Comparison of ENCODE assay signal across 21 cellular contexts in the genomic region with DNA sequence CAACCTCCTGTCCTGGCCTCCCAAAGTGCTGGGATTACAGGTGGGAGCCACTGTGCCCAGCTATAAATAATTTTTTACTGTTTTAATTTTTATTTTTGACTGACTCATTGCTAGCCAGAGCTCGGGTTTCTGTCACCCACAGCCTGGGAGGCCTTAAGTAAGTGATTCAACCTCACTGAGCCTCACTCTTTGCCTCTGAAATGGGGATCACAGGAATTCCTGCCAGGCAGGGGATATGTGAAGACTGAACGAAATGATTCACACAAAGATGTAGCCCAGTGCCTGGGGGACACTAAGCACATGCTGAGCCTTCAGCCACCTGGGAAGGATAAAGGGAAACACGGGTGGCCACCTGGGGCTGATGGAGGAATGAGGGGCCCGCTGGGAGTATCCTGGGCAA. TPM values are rescaled to one million over a fixed set of nuclear protein-coding genes. Genes with fewer than 3 reads are reported as not detected.
DNase-seq lines count a peak whose midpoint lies in the region; ATAC-seq, FAIRE-seq and TF ChIP-seq lines count a peak whose summit lies in the region.
"Had no signal": no experiment of that assay in that cellular context is flagged by ENCODE, and none has a peak within 500 bp of the region (broad histone marks: within the 10 kb centered on the region; RNA-seq: fewer than 3 reads in every experiment).

No MANE protein-coding gene starts in this region.

- H3K27ac ChIP-seq in smooth muscle cell (ENCODE audit: low read depth) = peak overlapping the region; percentile 29
- H3K27ac ChIP-seq in gastroesophageal sphincter = no peak overlapping the region
- H3K27ac ChIP-seq: BLaER1, parathyroid adenoma, SK-N-MC, thyroid gland had no signal

- no peak for ATAC-seq in gastroesophageal sphincter
- ATAC-seq: left colon had no signal

- peaks cover 5% of the 10 kb centered on the region for H3K4me1 ChIP-seq in smooth muscle cell (ENCODE audit: low read depth)
- H3K4me1 ChIP-seq in gastroesophageal sphincter = peaks cover 0 to 29% (median 11%) of the 10 kb centered on the region in 3 donors

- no peak for TF ChIP-seq EP300 in gastroesophageal sphincter (IDR thresholded peaks at IDR 0.05)

- H3K9me3 ChIP-seq in smooth muscle cell (replicated peaks; ENCODE audit: low read depth) (no peaks in the 10 kb centered on the region), gastroesophageal sphincter (no peaks in the 10 kb centered on the region)
- H3K9me3 ChIP-seq: BLaER1, thyroid gland had no signal

- no peak for FAIRE-seq in GM12891 (lab: Jason Lieb, UNC)
- FAIRE-seq: GM18507, HTR-8/SVneo, small intestine had no signal

- no peak overlapping the region for H3K9ac ChIP-seq in smooth muscle cell (ENCODE audit: low read depth)
- H3K9ac ChIP-seq: BLaER1, parathyroid adenoma had no signal

- 48% methylated on average over 4 of the region's 4 CpGs for WGBS in smooth muscle cell (ENCODE audit: low lambda C conversion rate)
- 82% methylated on average over 4 of the region's 4 CpGs; no CpG with 5 or more reads in 1 of the 2 donors for whole genome bisulfite sequencing in gastroesophageal sphincter (ENCODE audit: low coverage in 1 of 2), 2 donors

- H3K36me3 ChIP-seq in smooth muscle cell (ENCODE audit: low read depth) (no peaks in the 10 kb centered on the region), gastroesophageal sphincter (no peaks in the 10 kb centered on the region)
- H3K36me3 ChIP-seq: BLaER1, thyroid gland had no signal

- no peak overlapping the region for H3K4me2 ChIP-seq in smooth muscle cell
- H3K4me2 ChIP-seq: BLaER1 had no signal

- H3K27me3 ChIP-seq in smooth muscle cell (ENCODE audit: low read depth) (no peaks in the 10 kb centered on the region), gastroesophageal sphincter (no peaks in the 10 kb centered on the region)
- H3K27me3 ChIP-seq: BLaER1, thyroid gland had no signal

- peaks cover 15% of the 10 kb centered on the region for H3F3A ChIP-seq in smooth muscle cell (ENCODE audit: low read depth)

- no peaks in the 10 kb centered on the region for H4K20me1 ChIP-seq in smooth muscle cell (ENCODE audit: low read depth)

- no peaks in the 10 kb centered on the region for H3K79me2 ChIP-seq in smooth muscle cell (ENCODE audit: low read depth)
- H3K79me2 ChIP-seq: parathyroid adenoma had no signal

- no peak for TF ChIP-seq CTCF in fibroblast of pulmonary artery (IDR thresholded peaks at IDR 0.05; ENCODE audit: low read length, missing control alignments)
- TF ChIP-seq CTCF in smooth muscle cell (IDR thresholded peaks at IDR 0.05; ENCODE audit: borderline replicate concordance, insufficient read depth, poor library complexity, severe bottlenecking) = no peak
- no peak for TF ChIP-seq CTCF in gastroesophageal sphincter (IDR thresholded peaks at IDR 0.05)

- H3K4me3 ChIP-seq in fibroblast of pulmonary artery (replicated peaks; ENCODE audit: low read depth, low read length) (no peak overlapping the region), smooth muscle cell (no peak overlapping the region), gastroesophageal sphincter (no peak overlapping the region)
- H3K4me3 ChIP-seq: BLaER1, SK-N-MC, thyroid gland had no signal

- peak; percentile 39 for DNase-seq in HS-5 (ENCODE audit: low read depth)
- DNase-seq in amniotic epithelial cell (ENCODE audit: low read depth) = peak; percentile 71
- DNase-seq in fibroblast of pulmonary artery (ENCODE audit: low read depth) = peak; percentile 13
- no peak for DNase-seq in smooth muscle cell (lab: John Stamatoyannopoulos, UW; ENCODE audit: unreplicated experiment)
- DNase-seq in GM12891 (ENCODE audit: insufficient read length, low spot score) = no peak
- DNase-seq in germinal center (ENCODE audit: low spot score) = no peak
- DNase-seq: activated T-cell treated with anti-CD3 and anti-CD28 coated beads, Interleukin-2, amount 50 U/mL, for 1 hour; hypothalamus; left colon; MM.1S; NCI-H187; NCI-H510A treated with DMSO at 0.1 percent for 48 hours; small intestine; thyroid gland had no signal

- no peak overlapping the region for H2AFZ ChIP-seq in smooth muscle cell (ENCODE audit: low read depth)
- H2AFZ ChIP-seq: parathyroid adenoma had no signal

- TF ChIP-seq POLR2A in GM12891 (IDR thresholded peaks at IDR 0.05; ENCODE audit: low read depth, low read length) (no peak), gastroesophageal sphincter (IDR thresholded peaks at IDR 0.05) (no peak)

TF ChIP-seq in GM12891, 5 proteins besides CTCF, POLR2A, EP300 and RAD21:
- TF ChIP-seq POLR2AphosphoS5 (IDR thresholded peaks at IDR 0.05; ENCODE audit: low read depth, low read length) = no peak
- no peak for TF ChIP-seq SPI1 (IDR thresholded peaks at IDR 0.05; ENCODE audit: low read depth, low read length)
- TF ChIP-seq TAF1 (IDR thresholded peaks at IDR 0.05; ENCODE audit: low read depth, low read length) = no peak
- TF ChIP-seq POU2F2 (IDR thresholded peaks at IDR 0.05; ENCODE audit: low read depth, low read length) = no peak
- TF ChIP-seq PAX5 (IDR thresholded peaks at IDR 0.05; ENCODE audit: insufficient read depth, low read length, severe bottlenecking) = no peak

RNA-seq across cellular contexts. Expression of a gene that starts 3.8 kb away (rescaled TPM):
- total RNA-seq in smooth muscle cell (not detected in 2 replicates), gastroesophageal sphincter (not detected)
- polyA plus RNA-seq in smooth muscle cell = 0.48 TPM in 1 of 2 replicates, not detected in the other
- polyA plus RNA-seq in GM12891 (2012; ENCODE audit: low read depth, missing spikeins) = not detected
- total RNA-seq: cerebellum, thyroid gland had no signal

RNA-seq across cellular contexts. Expression of a gene that starts 9.6 kb away (rescaled TPM):
- total RNA-seq in smooth muscle cell (0.09 and 1.5 TPM in 2 replicates), gastroesophageal sphincter (1 to 10 TPM in 1 of 4 donors, under 1 TPM in 3; 0.23 to 1.2 (median 0.37) TPM)
- 0.30 and 1.7 TPM in 2 replicates for polyA plus RNA-seq in smooth muscle cell
- 0.05 TPM for polyA plus RNA-seq in GM12891 (2012; ENCODE audit: low read depth, missing spikeins)

RNA-seq across cellular contexts. Expression of a gene that starts 27.0 kb away (rescaled TPM):
- total RNA-seq in smooth muscle cell (0.13 and 0.45 TPM in 2 replicates), gastroesophageal sphincter (under 1 TPM in 3 of 4 donors, not detected in 1; 0.35 to 0.47 (median 0.40) TPM)
- polyA plus RNA-seq in smooth muscle cell = 0.89 and 1.2 TPM in 2 replicates
- polyA plus RNA-seq in GM12891 (2012; ENCODE audit: low read depth, missing spikeins) = 0.15 TPM

RNA-seq across cellular contexts. Expression of a gene that starts 40.0 kb away (rescaled TPM):
- total RNA-seq in smooth muscle cell (16.6 and 28.0 TPM in 2 replicates), gastroesophageal sphincter (10 to 100 TPM; 38.5 to 49.0 (median 42.5) TPM)
- 26.8 and 38.6 TPM in 2 replicates for polyA plus RNA-seq in smooth muscle cell
- 18.9 TPM for polyA plus RNA-seq in GM12891 (2012; ENCODE audit: low read depth, missing spikeins)

RNA-seq across cellular contexts. Expression of a gene that starts 59.8 kb away (rescaled TPM):
- total RNA-seq in smooth muscle cell = 28.1 and 34.2 TPM in 2 replicates
- 43.9 and 49.7 TPM in 2 replicates for polyA plus RNA-seq in smooth muscle cell
- polyA plus RNA-seq in GM12891 (2012; ENCODE audit: low read depth, missing spikeins) = 18.2 TPM
- 10 to 100 TPM; 45.4 to 63.0 (median 53.4) TPM for total RNA-seq in gastroesophageal sphincter

Comparison
In these comparisons a context has a peak if more than half of its experiments do, and no peak if none do; other contexts are left out.
1. DNase-seq: peak in HS-5 (single experiment), amniotic epithelial cell (single experiment) and fibroblast of pulmonary artery (single experiment); none in smooth muscle cell (single experiment), GM12891 (single experiment) and germinal center (single experiment).